9 cellular contexts compared by ENCODE assay signal in genomic region chr7:11613292-11613930, GRCh38.
DNase-seq lines count a peak whose midpoint lies in the region; ATAC-seq and TF ChIP-seq lines count a peak whose summit lies in the region.
"Had no signal": no experiment of that assay in that cellular context is flagged by ENCODE, and none has a peak within 500 bp of the region (broad histone marks: within the 10 kb centered on the region; RNA-seq: fewer than 3 reads in every experiment).

No MANE protein-coding gene starts in this region.

- no peaks in the 10 kb centered on the region for H3K36me3 Mint-ChIP-seq in stimulated activated memory B cell treated with anti-CD40 and anti-IgM and Interleukin-4, amounts not matched to agents 10 μg/mL and 1 μg/mL and 100 μg/mL, for 72 hours

- no peak overlapping the region for H3K27ac Mint-ChIP-seq in stimulated activated memory B cell treated with anti-CD40 and anti-IgM and Interleukin-4, amounts not matched to agents 10 μg/mL and 1 μg/mL and 100 μg/mL, for 72 hours

- 0 out of 2 replicates have a peak overlapping the region, but pooled peaks have one; percentile 28 for H3K9ac ChIP-seq in OCI-LY3 (ENCODE audit: low read length)

- no peaks in the 10 kb centered on the region for H3K4me1 Mint-ChIP-seq in stimulated activated memory B cell treated with anti-CD40 and anti-IgM and Interleukin-4, amounts not matched to agents 10 μg/mL and 1 μg/mL and 100 μg/mL, for 72 hours

- H3K27me3 ChIP-seq in OCI-LY3 (ENCODE audit: low read depth, low read length) (no peaks in the 10 kb centered on the region), gastrocnemius medialis (no peaks in the 10 kb centered on the region)

- H3K36me3 ChIP-seq in OCI-LY3 (replicated peaks; ENCODE audit: low read depth, low read length), result no peaks in the 10 kb centered on the region
- H3K36me3 ChIP-seq in gastrocnemius medialis, result no peaks in the 10 kb centered on the region

- TF ChIP-seq POLR2A in gastrocnemius medialis (IDR thresholded peaks at IDR 0.05), result no peak

- H2AFZ ChIP-seq in OCI-LY3 (ENCODE audit: low read depth, low read length), result peak overlapping the region; percentile 4; the same call in 1 of the 2 replicates

- no peaks in the 10 kb centered on the region for H4K20me1 ChIP-seq in OCI-LY3 (ENCODE audit: insufficient read depth, low read length)

- H3K4me3 ChIP-seq in OCI-LY3 (ENCODE audit: low read length), result peak overlapping the region; percentile 27
- H3K4me3 ChIP-seq in gastrocnemius medialis, result no peak overlapping the region

- in situ Hi-C loops in gastrocnemius medialis (cut with MboI; ENCODE audit: low sequenced_read_pairs in 4 of 4), result no loop called here

- H3K4me1 ChIP-seq in OCI-LY3 (ENCODE audit: low read length) (peaks cover 24% of the 10 kb centered on the region), gastrocnemius medialis (no peaks in the 10 kb centered on the region)

- ATAC-seq in GM18873 (IDR thresholded peaks at IDR 0.05; ENCODE audit: low FRiP score, unreplicated experiment) (peak; percentile 64), GM21528 (IDR thresholded peaks at IDR 0.05; ENCODE audit: low FRiP score, unreplicated experiment) (peak; percentile 71), HG03095 (IDR thresholded peaks at IDR 0.05; ENCODE audit: unreplicated experiment) (peak; percentile 96), gastrocnemius medialis (no peak)
- no peak for ATAC-seq in stimulated activated memory B cell treated with anti-CD40 and anti-IgM and Interleukin-4, amounts not matched to agents 10 μg/mL and 1 μg/mL and 100 μg/mL, for 72 hours
- ATAC-seq: right cardiac atrium had no signal

- no peaks in the 10 kb centered on the region for H3K9me3 Mint-ChIP-seq in stimulated activated memory B cell treated with anti-CD40 and anti-IgM and Interleukin-4, amounts not matched to agents 10 μg/mL and 1 μg/mL and 100 μg/mL, for 72 hours

- DNase-seq in gastrocnemius medialis (no peak), GOT3 (lab: John Stamatoyannopoulos, UW) (no peak)
- no peak for DNase-seq in stimulated activated CD4-positive, alpha-beta T cell treated with anti-CD3 and anti-CD28 coated beads, Interleukin-4, amount 100 ng/mL, for 24 hours
- DNase-seq: right cardiac atrium had no signal

- no peaks in the 10 kb centered on the region for H3K79me2 ChIP-seq in OCI-LY3 (ENCODE audit: low read length)

- H3K9me3 ChIP-seq in OCI-LY3 (ENCODE audit: insufficient read depth, low read length), result no peaks in the 10 kb centered on the region
- H3K9me3 ChIP-seq in gastrocnemius medialis, result no peaks in the 10 kb centered on the region

- H3K4me3 Mint-ChIP-seq in stimulated activated memory B cell treated with anti-CD40 and anti-IgM and Interleukin-4, amounts not matched to agents 10 μg/mL and 1 μg/mL and 100 μg/mL, for 72 hours, result no peak overlapping the region

- intact Hi-C loops in gastrocnemius medialis (cut with DNase I; ENCODE audit: low total_unique reads), result no loop called here

- H3K27ac ChIP-seq in OCI-LY3 (ENCODE audit: low read length) (peak overlapping the region; percentile 69), gastrocnemius medialis (no peak overlapping the region)

- peak overlapping the region; percentile 58 for H3K4me2 ChIP-seq in OCI-LY3 (ENCODE audit: low read length)

- TF ChIP-seq CTCF in OCI-LY3 (IDR thresholded peaks at IDR 0.05; ENCODE audit: low read depth, low read length), result peak; percentile 42
- TF ChIP-seq CTCF in gastrocnemius medialis (IDR thresholded peaks at IDR 0.05 in 4 of 5, conservative IDR thresholded peaks at IDR 0.05 in 1 of 5), result no peak

- no peaks in the 10 kb centered on the region for H3K27me3 Mint-ChIP-seq in stimulated activated memory B cell treated with anti-CD40 and anti-IgM and Interleukin-4, amounts not matched to agents 10 μg/mL and 1 μg/mL and 100 μg/mL, for 72 hours

Comparison
In these comparisons a context has a peak if more than half of its experiments do, and no peak if none do; other contexts are left out.
1. ATAC-seq: peak in GM18873 (single experiment), GM21528 (single experiment) and HG03095 (single experiment); none in stimulated activated memory B cell treated with anti-CD40 and anti-IgM and Interleukin-4, amounts not matched to agents 10 μg/mL and 1 μg/mL and 100 μg/mL, for 72 hours (single experiment) and gastrocnemius medialis (0 of 2).